8 cellular contexts compared by ENCODE assay signal in genomic region chr2:171703574-171704347, GRCh38. TPM values are rescaled to one million over a fixed set of nuclear protein-coding genes. Genes with fewer than 3 reads are reported as not detected.
DNase-seq lines count a peak whose midpoint lies in the region; ATAC-seq and TF ChIP-seq lines count a peak whose summit lies in the region.

No MANE protein-coding gene starts in this region.

- H3K4me3 Mint-ChIP-seq in endothelial cell (ENCODE audit: unreplicated experiment) = no peak overlapping the region
- no peak overlapping the region for H3K4me3 Mint-ChIP-seq in neural crest cell

- H3K27me3 Mint-ChIP-seq in endothelial cell (ENCODE audit: unreplicated experiment) (peaks cover 2% of the 10 kb centered on the region), neural crest cell (ENCODE audit: low read depth) (no peaks in the 10 kb centered on the region)

- no peaks in the 10 kb centered on the region for H3K36me3 Mint-ChIP-seq in endothelial cell (ENCODE audit: low read depth, unreplicated experiment)
- H3K36me3 Mint-ChIP-seq in neural crest cell (ENCODE audit: low read depth) = peaks cover 3% of the 10 kb centered on the region

- no peaks in the 10 kb centered on the region for H3K9me3 ChIP-seq in NT2/D1 (ENCODE audit: insufficient read depth, low read length)

- H3K9me3 Mint-ChIP-seq in endothelial cell (ENCODE audit: unreplicated experiment) (no peaks in the 10 kb centered on the region), neural crest cell (no peaks in the 10 kb centered on the region)

- TF ChIP-seq CTCF in AG10803 (conservative IDR thresholded peaks at IDR 0.05; ENCODE audit: low read length) (peak; percentile 62), GM12874 (IDR thresholded peaks at IDR 0.05; ENCODE audit: insufficient read depth, low read depth, low read length) (peak; percentile 36; the same call in 1 of the 2 replicates), endothelial cell (IDR thresholded peaks at IDR 0.05; ENCODE audit: unreplicated experiment) (peak; percentile 53), neural crest cell (conservative IDR thresholded peaks at IDR 0.05) (peak; percentile 71)

- H3K4me1 Mint-ChIP-seq in endothelial cell (ENCODE audit: unreplicated experiment) = no peaks in the 10 kb centered on the region
- peaks cover 11% of the 10 kb centered on the region for H3K4me1 Mint-ChIP-seq in neural crest cell

- DNase-seq in AG10803 (ENCODE audit: low read depth) (peak; percentile 46), NT2/D1 (ENCODE audit: low read depth, low spot score) (peak; percentile 16), endothelial cell (ENCODE audit: low spot score) (no peak), neural crest cell (ENCODE audit: low read depth, low spot score) (no peak), islet precursor cell (no peak)
- DNase-seq in activated naive CD4-positive, alpha-beta T cell treated with Interleukin-2 at 50 U/mL for 16 hours = no peak

- H3K4me3 ChIP-seq in AG10803 (ENCODE audit: low read length) = no peak overlapping the region
- no peak overlapping the region for H3K4me3 ChIP-seq in NT2/D1 (ENCODE audit: insufficient read length, low read depth)

- no peaks in the 10 kb centered on the region for H3K27me3 ChIP-seq in NT2/D1 (ENCODE audit: insufficient read depth, insufficient read length)

- ATAC-seq in GM21529 (IDR thresholded peaks at IDR 0.05; ENCODE audit: unreplicated experiment) = no peak

- H3K27ac Mint-ChIP-seq in endothelial cell (ENCODE audit: unreplicated experiment) (no peak overlapping the region), neural crest cell (ENCODE audit: unreplicated experiment) (no peak overlapping the region)

- no peak overlapping the region for H3K9ac ChIP-seq in NT2/D1 (ENCODE audit: insufficient read length, low read depth)

- H3K36me3 ChIP-seq in NT2/D1 (ENCODE audit: insufficient read depth, insufficient read length, low read length) = peaks cover 32% of the 10 kb centered on the region

- no peaks in the 10 kb centered on the region for H3K4me1 ChIP-seq in NT2/D1 (ENCODE audit: insufficient read depth, insufficient read length)

RNA-seq across cellular contexts. Expression of gene DYNC1I2, which starts 16.5 kb away (rescaled TPM):
- total RNA-seq in endothelial cell (ENCODE audit: unreplicated experiment) (121 TPM), neural crest cell (109 and 122 TPM in 2 replicates)

Comparison
In these comparisons a context has a peak if more than half of its experiments do, and no peak if none do; other contexts are left out.
1. DNase-seq: peak in AG10803 (single experiment) and NT2/D1 (single experiment); none in endothelial cell (single experiment), neural crest cell (single experiment), activated naive CD4-positive, alpha-beta T cell treated with Interleukin-2 at 50 U/mL for 16 hours (single experiment) and islet precursor cell (single experiment).
2. Peak in every context shown above with its lines, with median percentiles within 50 percentile points of each other: CTCF ChIP-seq.